In the genomic region with DNA sequence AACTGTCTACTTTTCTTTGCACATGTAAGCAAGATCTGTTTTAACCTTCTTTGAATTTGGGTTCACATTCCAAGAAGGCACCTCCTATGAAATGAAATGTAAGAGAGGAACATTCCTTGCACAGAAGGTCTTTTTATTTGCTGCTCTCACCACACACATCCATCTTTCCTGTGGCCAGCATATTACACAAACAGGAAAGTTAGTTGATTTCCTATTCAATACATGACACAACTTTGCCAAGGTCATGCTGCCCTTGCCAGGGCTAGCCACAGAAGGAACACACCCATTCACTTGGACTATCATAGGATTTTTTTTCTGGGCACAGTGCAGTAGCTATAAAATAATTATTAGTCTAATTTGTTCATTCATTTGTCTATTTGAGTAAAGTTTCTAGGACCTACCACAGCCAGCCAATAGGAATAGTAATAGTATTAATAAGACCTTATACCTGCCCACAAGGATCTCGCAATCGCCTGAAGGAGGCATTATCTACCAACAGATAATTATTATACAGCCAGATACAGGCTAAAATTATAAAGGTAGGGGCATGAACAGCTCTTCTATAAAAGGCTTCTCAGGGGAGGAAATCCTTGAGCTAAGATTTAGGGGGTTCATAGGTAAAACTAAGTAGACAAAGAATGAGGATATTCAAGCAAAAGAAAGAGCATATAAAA, we compare ENCODE assay signal across 17 cellular contexts.
A peak's percentile ranks its signal among the peaks of the same experiment; 100 is the strongest.
DNase-seq lines count a peak whose midpoint lies in the region; ATAC-seq, FAIRE-seq and TF ChIP-seq lines count a peak whose summit lies in the region.
"Had no signal": no experiment of that assay in that cellular context is flagged by ENCODE, and none has a peak within 500 bp of the region (broad histone marks: within the 10 kb centered on the region; RNA-seq: fewer than 3 reads in every experiment).

No MANE protein-coding gene starts in this region.

- no peaks in the 10 kb centered on the region for H3K9me3 ChIP-seq in breast epithelium
- no peaks in the 10 kb centered on the region for H3K9me3 ChIP-seq in H1 (ENCODE audit: insufficient read depth in 2 of 2, low read depth in 1 of 2, low read length in 1 of 2)
- no peaks in the 10 kb centered on the region for H3K9me3 ChIP-seq in spleen
- H3K9me3 ChIP-seq: A549, colonic mucosa, heart left ventricle had no signal

- no peak overlapping the region for H2BK15ac ChIP-seq in H1 (ENCODE audit: low read length)

- no peak overlapping the region for H3K4me3 Mint-ChIP-seq in MCF 10A (ENCODE audit: unreplicated experiment)
- H3K4me3 Mint-ChIP-seq in activated CD8-positive, alpha-beta memory T cell treated with anti-CD3 and anti-CD28 coated beads, Interleukin-2, amount 10 ng/mL, durations not matched to agents 7 days and 5 days, result no peak overlapping the region
- H3K4me3 Mint-ChIP-seq: activated B cell treated with CpG ODN at 0.5 μM for 24 hours; activated T-helper 1 cell treated with anti-CD3 and anti-CD28 coated beads, Interleukin-12 subunit alpha, Interleukin-12 subunit beta, Interleukin-2, Interleukin-4 antibody, amounts not matched to agents 30 ng/mL and 10 ng/mL and 1 ng/mL, durations not matched to agents 14 hours and 24 hours and 36 hours had no signal

- FAIRE-seq in H1 (lab: Jason Lieb, UNC), result no peak
- FAIRE-seq: A549, islet of Langerhans had no signal

- no TSS peak for BruUV-seq in MCF 10A (replicated peaks; lab: Mats Ljungman, UMichigan)

- no peak overlapping the region for H3K14ac ChIP-seq in H1 (ENCODE audit: insufficient read length)

- no peaks in the 10 kb centered on the region for H3K36me3 Mint-ChIP-seq in MCF 10A (ENCODE audit: insufficient read depth, unreplicated experiment)
- no peaks in the 10 kb centered on the region for H3K36me3 Mint-ChIP-seq in activated CD8-positive, alpha-beta memory T cell treated with anti-CD3 and anti-CD28 coated beads, Interleukin-2, amount 10 ng/mL, durations not matched to agents 7 days and 5 days

- intact Hi-C loops in MCF 10A (cut with micrococcal nuclease), result loop anchor here (1.0 to 5.0 kb wide), 2 partner anchors 283 to 312 kb away; no protein-coding TSS in a partner anchor
- intact Hi-C loops in breast epithelium (cut with DNase I; ENCODE audit: low total_unique reads), result no loop called here
- intact Hi-C loops in spleen (cut with DNase I; ENCODE audit: low total_unique reads), result no loop called here
- intact Hi-C loops in Right ventricle myocardium inferior (cut with DNase I), result loop anchor here (5.0 kb wide), 1 partner anchor 312 kb away; no protein-coding TSS in a partner anchor

- WGBS in H1 (ENCODE audit: extremely low coverage in 1 of 2, insufficient coverage in 1 of 2, insufficient read length in 1 of 2, insufficient replicate concordance in 2 of 2, low coverage in 1 of 2, low lambda C conversion rate in 2 of 2, missing lambda C conversion rate in 1 of 2), 2 experiments, result 89% methylated on average over 2 of the region's 2 CpGs; no CpG with 5 or more reads in 1 of the 2 experiments
- WGBS in spleen, 5 donors, result 83 to 91% (median 84%) methylated on average over 2 of the region's 2 CpGs

- H3K79me2 ChIP-seq in H1 (ENCODE audit: control insufficient read depth in 1 of 2, insufficient read depth in 2 of 2, low read length in 2 of 2), result no peaks in the 10 kb centered on the region

- H3K18ac ChIP-seq in H1 (ENCODE audit: extremely low read depth, low read length), result no peak overlapping the region

- H3K23ac ChIP-seq in H1 (ENCODE audit: insufficient read length), result no peak overlapping the region

- no peak overlapping the region for H2BK120ac ChIP-seq in H1 (replicated peaks; ENCODE audit: low read depth, low read length)

- no peak for ATAC-seq in Right ventricle myocardium inferior
- ATAC-seq in activated CD8-positive, alpha-beta memory T cell treated with anti-CD3 and anti-CD28 coated beads, Interleukin-2, amount 10 ng/mL, durations not matched to agents 7 days and 5 days, result no peak
- ATAC-seq: A549, heart left ventricle had no signal

- H3K27ac ChIP-seq in breast epithelium (no peak overlapping the region), H1 (ENCODE audit: low read depth, low read length) (no peak overlapping the region), spleen (peak overlapping the region in 7 of 8 donors; percentile 24 to 75 (median 48))
- H3K27ac ChIP-seq: A549, colonic mucosa, heart left ventricle had no signal

- H3K27me3 ChIP-seq in breast epithelium, result no peaks in the 10 kb centered on the region
- no peaks in the 10 kb centered on the region for H3K27me3 ChIP-seq in H1 (replicated peaks in 1 of 4; ENCODE audit: control insufficient read depth in 3 of 4, extremely low read depth in 1 of 4, insufficient read depth in 3 of 4, low read length in 3 of 4)
- H3K27me3 ChIP-seq in spleen (replicated peaks in 1 of 7), result no peaks in the 10 kb centered on the region
- H3K27me3 ChIP-seq: colonic mucosa, heart left ventricle had no signal

- H2AK5ac ChIP-seq in H1 (ENCODE audit: low read depth, low read length), result no peak overlapping the region

- no peak overlapping the region for H3K56ac ChIP-seq in H1 (replicated peaks; ENCODE audit: insufficient read length, low read depth, low read length)

- POLR2A ChIA-PET in MCF 10A (lab: Yijun Ruan, JAX), result no interaction called here
- POLR2A ChIA-PET in H1 (lab: Charles Lee; ENCODE audit: partially characterized antibody), result no interaction called here

- H2BK12ac ChIP-seq in H1 (ENCODE audit: low read depth, low read length), result no peak overlapping the region

- CTCF ChIA-PET in MCF 10A (lab: Yijun Ruan, JAX), result interaction anchor here (0.6 to 1.1 kb wide), 4 partner anchors 14 to 286 kb away, joined by 3 to 5 read pairs (median 3); no protein-coding TSS in a partner anchor
- CTCF ChIA-PET in H1 (lab: Charles Lee; ENCODE audit: partially characterized antibody), result interaction anchor here (0.6 to 1.4 kb wide), 3 partner anchors 11 to 325 kb away, joined by 3 to 5 read pairs (median 3); no protein-coding TSS in a partner anchor
- CTCF ChIA-PET in activated CD8-positive, alpha-beta memory T cell treated with anti-CD3 and anti-CD28 coated beads, Interleukin-2, amount 10 ng/mL, durations not matched to agents 7 days and 5 days (lab: Charles Lee), result no interaction called here

- H4K5ac ChIP-seq in H1 (ENCODE audit: insufficient read length, low read depth, low read length), result no peak overlapping the region

- H3K27me3 Mint-ChIP-seq in MCF 10A (ENCODE audit: insufficient read depth, unreplicated experiment), result no peaks in the 10 kb centered on the region
- H3K27me3 Mint-ChIP-seq in activated CD8-positive, alpha-beta memory T cell treated with anti-CD3 and anti-CD28 coated beads, Interleukin-2, amount 10 ng/mL, durations not matched to agents 7 days and 5 days, result no peaks in the 10 kb centered on the region
- H3K27me3 Mint-ChIP-seq: activated B cell treated with CpG ODN at 0.5 μM for 24 hours had no signal

- H3K4me1 Mint-ChIP-seq in MCF 10A (ENCODE audit: insufficient read depth, unreplicated experiment), result peaks cover 18% of the 10 kb centered on the region
- no peaks in the 10 kb centered on the region for H3K4me1 Mint-ChIP-seq in activated CD8-positive, alpha-beta memory T cell treated with anti-CD3 and anti-CD28 coated beads, Interleukin-2, amount 10 ng/mL, durations not matched to agents 7 days and 5 days
- H3K4me1 Mint-ChIP-seq: activated B cell treated with CpG ODN at 0.5 μM for 24 hours had no signal

- H3K36me3 ChIP-seq in breast epithelium, result no peaks in the 10 kb centered on the region
- no peaks in the 10 kb centered on the region for H3K36me3 ChIP-seq in H1 (ENCODE audit: control insufficient read depth in 2 of 4, insufficient read depth in 4 of 4, low read length in 3 of 4)
- H3K36me3 ChIP-seq in spleen, result no peaks in the 10 kb centered on the region
- H3K36me3 ChIP-seq: colonic mucosa, heart left ventricle had no signal

- H2BK20ac ChIP-seq in H1 (ENCODE audit: low read length), result no peak overlapping the region

- no peak overlapping the region for H3K9ac ChIP-seq in H1 (replicated peaks in 1 of 4; ENCODE audit: extremely low read depth in 1 of 4, low read depth in 3 of 4, low read length in 3 of 4)

- H3K79me1 ChIP-seq in H1 (ENCODE audit: low read depth, low read length), result no peaks in the 10 kb centered on the region

- TF ChIP-seq CTCF in MCF 10A (IDR thresholded peaks at IDR 0.05; ENCODE audit: unreplicated experiment), result no peak
- TF ChIP-seq CTCF in breast epithelium (IDR thresholded peaks at IDR 0.05), result no peak
- no peak; a peak in 1 of 4 replicates for TF ChIP-seq CTCF in H1 (IDR thresholded peaks at IDR 0.05; ENCODE audit: control extremely low read depth in 1 of 3, insufficient read depth in 1 of 3, low read depth in 1 of 3, low read length in 3 of 3)
- no peak for TF ChIP-seq CTCF in spleen (IDR thresholded peaks at IDR 0.05 in 8 of 11, conservative IDR thresholded peaks at IDR 0.05 in 3 of 11)

- H3K9me3 Mint-ChIP-seq in MCF 10A (ENCODE audit: unreplicated experiment), result no peaks in the 10 kb centered on the region
- no peaks in the 10 kb centered on the region for H3K9me3 Mint-ChIP-seq in activated CD8-positive, alpha-beta memory T cell treated with anti-CD3 and anti-CD28 coated beads, Interleukin-2, amount 10 ng/mL, durations not matched to agents 7 days and 5 days (ENCODE audit: low read depth)
- H3K9me3 Mint-ChIP-seq: activated B cell treated with CpG ODN at 0.5 μM for 24 hours; activated T-helper 1 cell treated with anti-CD3 and anti-CD28 coated beads, Interleukin-12 subunit alpha, Interleukin-12 subunit beta, Interleukin-2, Interleukin-4 antibody, amounts not matched to agents 30 ng/mL and 10 ng/mL and 1 ng/mL, durations not matched to agents 14 hours and 24 hours and 36 hours had no signal

- no peak overlapping the region for H4K8ac ChIP-seq in H1 (ENCODE audit: extremely low read depth, insufficient read depth, low read length)

- no peak overlapping the region for H3K4me3 ChIP-seq in breast epithelium
- H3K4me3 ChIP-seq in H1 (ENCODE audit: extremely low read depth in 1 of 4, insufficient read depth in 2 of 4, low read depth in 3 of 4, low read length in 4 of 4), result no peak overlapping the region
- H3K4me3 ChIP-seq in spleen, result no peak overlapping the region
- H3K4me3 ChIP-seq: A549, colonic mucosa, heart left ventricle had no signal

- H3K4me2 ChIP-seq in H1 (ENCODE audit: insufficient read depth in 1 of 2, low read depth in 2 of 2, low read length in 2 of 2), result no peak overlapping the region
- H3K4me2 ChIP-seq: A549 had no signal

- H3K23me2 ChIP-seq in H1 (ENCODE audit: low read depth, low read length), result no peaks in the 10 kb centered on the region

- no peak overlapping the region for H4K91ac ChIP-seq in H1 (replicated peaks; ENCODE audit: insufficient read length, low read length)

- no peak for TF ChIP-seq POLR2A in breast epithelium (IDR thresholded peaks at IDR 0.05)
- TF ChIP-seq POLR2A in H1 (IDR thresholded peaks at IDR 0.05; ENCODE audit: control extremely low read depth in 1 of 2, low read depth in 2 of 2, low read length in 2 of 2), result no peak
- no peak for TF ChIP-seq POLR2A in spleen (IDR thresholded peaks at IDR 0.05)

- DNase-seq in MCF 10A (ENCODE audit: unreplicated experiment) (peak; percentile 30), breast epithelium (ENCODE audit: low spot score in 2 of 2) (no peak), RPMI7951 (ENCODE audit: low read depth) (peak; percentile 27), H1 (ENCODE audit: low read depth in 1 of 2, low spot score in 2 of 2) (no peak), spleen (no peak), Right ventricle myocardium inferior (ENCODE audit: missing footprints) (no peak)
- DNase-seq in activated CD8-positive, alpha-beta memory T cell treated with anti-CD3 and anti-CD28 coated beads, Interleukin-2, amount 10 ng/mL, durations not matched to agents 7 days and 5 days, result no peak
- DNase-seq in activated effector memory CD4-positive, alpha-beta T cell treated with anti-CD3 and anti-CD28 coated beads, Interleukin-2, amount 50 U/mL, for 16 hours, result no peak
- DNase-seq: activated B cell treated with CpG ODN at 0.5 μM for 24 hours, colonic mucosa, heart left ventricle, mesenchymal stem cell, NCI-H1105, NCI-H82 had no signal

- TF ChIP-seq RAD21 in H1 (IDR thresholded peaks at IDR 0.05 in 1 of 2, conservative IDR thresholded peaks at IDR 0.05 in 1 of 2; ENCODE audit: low read depth in 2 of 2, low read length in 2 of 2), result peak; percentile 45 to 62

- H3K4me1 ChIP-seq in breast epithelium, result no peaks in the 10 kb centered on the region
- H3K4me1 ChIP-seq in H1 (replicated peaks in 1 of 4; ENCODE audit: control insufficient read depth in 3 of 4, insufficient read depth in 4 of 4, low read length in 3 of 4), result no peaks in the 10 kb centered on the region
- H3K4me1 ChIP-seq in spleen, result peaks cover 0 to 14% (median 0%) of the 10 kb centered on the region in 6 donors
- H3K4me1 ChIP-seq: A549, colonic mucosa had no signal

- TF ChIP-seq EP300 in H1 (IDR thresholded peaks at IDR 0.05; ENCODE audit: borderline replicate concordance in 1 of 2, low read depth in 2 of 2, low read length in 2 of 2), result no peak

- no peak overlapping the region for H3K4ac ChIP-seq in H1 (replicated peaks; ENCODE audit: insufficient read length, low read depth, low read length)

- H4K20me1 ChIP-seq in H1 (replicated peaks in 1 of 2; ENCODE audit: control insufficient read depth in 1 of 2, insufficient read depth in 2 of 2, low read length in 2 of 2), result no peaks in the 10 kb centered on the region

- no peak overlapping the region for H2BK5ac ChIP-seq in H1 (ENCODE audit: low read depth, low read length)

- H2AFZ ChIP-seq in H1 (ENCODE audit: low read length), result no peak overlapping the region

- H3K27ac Mint-ChIP-seq in MCF 10A (ENCODE audit: low read depth, unreplicated experiment), result no peak overlapping the region
- H3K27ac Mint-ChIP-seq in activated CD8-positive, alpha-beta memory T cell treated with anti-CD3 and anti-CD28 coated beads, Interleukin-2, amount 10 ng/mL, durations not matched to agents 7 days and 5 days, result no peak overlapping the region
- H3K27ac Mint-ChIP-seq: activated B cell treated with CpG ODN at 0.5 μM for 24 hours; activated T-helper 1 cell treated with anti-CD3 and anti-CD28 coated beads, Interleukin-12 subunit alpha, Interleukin-12 subunit beta, Interleukin-2, Interleukin-4 antibody, amounts not matched to agents 30 ng/mL and 10 ng/mL and 1 ng/mL, durations not matched to agents 14 hours and 24 hours and 36 hours had no signal

Comparison
In these comparisons a context has a peak if more than half of its experiments do, and no peak if none do; other contexts are left out.
1. DNase-seq: peak in MCF 10A (single experiment) and RPMI7951 (single experiment); none in breast epithelium (0 of 2), H1 (0 of 2), spleen (single experiment), Right ventricle myocardium inferior (single experiment), activated CD8-positive, alpha-beta memory T cell treated with anti-CD3 and anti-CD28 coated beads, Interleukin-2, amount 10 ng/mL, durations not matched to agents 7 days and 5 days (single experiment) and activated effector memory CD4-positive, alpha-beta T cell treated with anti-CD3 and anti-CD28 coated beads, Interleukin-2, amount 50 U/mL, for 16 hours (single experiment).
2. intact Hi-C loops: an anchor here in MCF 10A (1.0 to 5.0 kb wide) and Right ventricle myocardium inferior (5.0 kb wide); none called in breast epithelium and spleen.
3. H3K27ac ChIP-seq: peak in spleen (7 of 8); none in breast epithelium (0 of 2) and H1 (single experiment).